In the genomic region with DNA sequence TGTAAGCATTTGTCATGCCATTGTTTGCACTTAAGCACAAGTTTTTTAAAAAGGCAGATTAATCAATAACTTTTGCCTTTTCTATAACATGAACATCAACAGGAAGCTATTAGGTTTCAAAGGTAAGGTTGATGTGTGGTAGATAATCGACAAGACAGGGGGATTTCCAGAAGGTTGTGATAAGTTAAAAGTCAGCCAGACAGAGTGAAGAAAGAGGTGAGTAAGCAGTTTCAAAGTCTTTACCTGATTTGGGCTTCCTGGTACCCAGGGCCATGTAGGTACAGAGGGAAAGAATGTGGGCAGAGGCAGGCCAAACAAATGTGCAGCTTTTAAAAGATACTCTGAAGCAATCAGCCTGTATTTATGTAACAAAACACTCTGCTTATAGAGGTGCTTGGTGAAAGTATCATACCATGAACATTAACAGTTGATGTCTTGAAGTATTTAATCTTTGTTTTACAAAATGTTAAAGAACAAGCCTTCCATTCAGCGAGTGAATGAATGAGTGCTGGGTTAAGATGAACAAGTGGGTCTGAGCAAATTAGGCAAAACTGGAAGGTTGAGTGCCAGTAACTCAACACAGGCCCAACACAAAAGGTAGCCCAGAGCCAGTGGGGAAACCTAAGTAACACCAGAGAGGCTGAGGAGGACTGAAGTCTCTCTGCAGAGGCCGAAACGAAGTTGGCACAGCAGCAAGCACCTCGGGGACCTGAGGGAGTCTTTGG, we compare ENCODE assay signal across 1 cellular context.
A peak's percentile ranks its signal among the peaks of the same experiment; 100 is the strongest.
TF ChIP-seq lines count a peak whose summit lies in the region.

No MANE protein-coding gene starts in this region.

TF ChIP-seq in GM12878, 131 proteins besides CTCF, POLR2A, EP300 and RAD21 (continued from another document):
- TF ChIP-seq, protein P1, sequence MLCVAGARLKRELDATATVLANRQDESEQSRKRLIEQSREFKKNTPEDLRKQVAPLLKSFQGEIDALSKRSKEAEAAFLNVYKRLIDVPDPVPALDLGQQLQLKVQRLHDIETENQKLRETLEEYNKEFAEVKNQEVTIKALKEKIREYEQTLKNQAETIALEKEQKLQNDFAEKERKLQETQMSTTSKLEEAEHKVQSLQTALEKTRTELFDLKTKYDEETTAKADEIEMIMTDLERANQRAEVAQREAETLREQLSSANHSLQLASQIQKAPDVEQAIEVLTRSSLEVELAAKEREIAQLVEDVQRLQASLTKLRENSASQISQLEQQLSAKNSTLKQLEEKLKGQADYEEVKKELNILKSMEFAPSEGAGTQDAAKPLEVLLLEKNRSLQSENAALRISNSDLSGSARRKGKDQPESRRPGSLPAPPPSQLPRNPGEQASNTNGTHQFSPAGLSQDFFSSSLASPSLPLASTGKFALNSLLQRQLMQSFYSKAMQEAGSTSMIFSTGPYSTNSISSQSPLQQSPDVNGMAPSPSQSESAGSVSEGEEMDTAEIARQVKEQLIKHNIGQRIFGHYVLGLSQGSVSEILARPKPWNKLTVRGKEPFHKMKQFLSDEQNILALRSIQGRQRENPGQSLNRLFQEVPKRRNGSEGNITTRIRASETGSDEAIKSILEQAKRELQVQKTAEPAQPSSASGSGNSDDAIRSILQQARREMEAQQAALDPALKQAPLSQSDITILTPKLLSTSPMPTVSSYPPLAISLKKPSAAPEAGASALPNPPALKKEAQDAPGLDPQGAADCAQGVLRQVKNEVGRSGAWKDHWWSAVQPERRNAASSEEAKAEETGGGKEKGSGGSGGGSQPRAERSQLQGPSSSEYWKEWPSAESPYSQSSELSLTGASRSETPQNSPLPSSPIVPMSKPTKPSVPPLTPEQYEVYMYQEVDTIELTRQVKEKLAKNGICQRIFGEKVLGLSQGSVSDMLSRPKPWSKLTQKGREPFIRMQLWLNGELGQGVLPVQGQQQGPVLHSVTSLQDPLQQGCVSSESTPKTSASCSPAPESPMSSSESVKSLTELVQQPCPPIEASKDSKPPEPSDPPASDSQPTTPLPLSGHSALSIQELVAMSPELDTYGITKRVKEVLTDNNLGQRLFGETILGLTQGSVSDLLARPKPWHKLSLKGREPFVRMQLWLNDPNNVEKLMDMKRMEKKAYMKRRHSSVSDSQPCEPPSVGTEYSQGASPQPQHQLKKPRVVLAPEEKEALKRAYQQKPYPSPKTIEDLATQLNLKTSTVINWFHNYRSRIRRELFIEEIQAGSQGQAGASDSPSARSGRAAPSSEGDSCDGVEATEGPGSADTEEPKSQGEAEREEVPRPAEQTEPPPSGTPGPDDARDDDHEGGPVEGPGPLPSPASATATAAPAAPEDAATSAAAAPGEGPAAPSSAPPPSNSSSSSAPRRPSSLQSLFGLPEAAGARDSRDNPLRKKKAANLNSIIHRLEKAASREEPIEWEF (IDR thresholded peaks at IDR 0.05; ENCODE audit: insufficient replicate concordance, low read depth, low read length): peak; percentile 92
- no peak for TF ChIP-seq MEF2B (IDR thresholded peaks at IDR 0.05; ENCODE audit: partially characterized antibody, poor library complexity, severe bottlenecking)
- no peak for TF ChIP-seq RUNX3 (IDR thresholded peaks at IDR 0.05; ENCODE audit: low read length)
- no peak for TF ChIP-seq NFIC (IDR thresholded peaks at IDR 0.05; ENCODE audit: low read depth, low read length)
- TF ChIP-seq, protein P2, sequence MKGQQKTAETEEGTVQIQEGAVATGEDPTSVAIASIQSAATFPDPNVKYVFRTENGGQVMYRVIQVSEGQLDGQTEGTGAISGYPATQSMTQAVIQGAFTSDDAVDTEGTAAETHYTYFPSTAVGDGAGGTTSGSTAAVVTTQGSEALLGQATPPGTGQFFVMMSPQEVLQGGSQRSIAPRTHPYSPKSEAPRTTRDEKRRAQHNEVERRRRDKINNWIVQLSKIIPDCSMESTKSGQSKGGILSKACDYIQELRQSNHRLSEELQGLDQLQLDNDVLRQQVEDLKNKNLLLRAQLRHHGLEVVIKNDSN (IDR thresholded peaks at IDR 0.05; ENCODE audit: borderline replicate concordance, extremely low read length, insufficient read depth, low read depth, low read length): no peak
- TF ChIP-seq, protein P3, sequence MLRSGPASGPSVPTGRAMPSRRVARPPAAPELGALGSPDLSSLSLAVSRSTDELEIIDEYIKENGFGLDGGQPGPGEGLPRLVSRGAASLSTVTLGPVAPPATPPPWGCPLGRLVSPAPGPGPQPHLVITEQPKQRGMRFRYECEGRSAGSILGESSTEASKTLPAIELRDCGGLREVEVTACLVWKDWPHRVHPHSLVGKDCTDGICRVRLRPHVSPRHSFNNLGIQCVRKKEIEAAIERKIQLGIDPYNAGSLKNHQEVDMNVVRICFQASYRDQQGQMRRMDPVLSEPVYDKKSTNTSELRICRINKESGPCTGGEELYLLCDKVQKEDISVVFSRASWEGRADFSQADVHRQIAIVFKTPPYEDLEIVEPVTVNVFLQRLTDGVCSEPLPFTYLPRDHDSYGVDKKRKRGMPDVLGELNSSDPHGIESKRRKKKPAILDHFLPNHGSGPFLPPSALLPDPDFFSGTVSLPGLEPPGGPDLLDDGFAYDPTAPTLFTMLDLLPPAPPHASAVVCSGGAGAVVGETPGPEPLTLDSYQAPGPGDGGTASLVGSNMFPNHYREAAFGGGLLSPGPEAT (IDR thresholded peaks at IDR 0.05; ENCODE audit: low read depth): 0 out of 2 replicates have a peak, but pooled peaks have one; percentile 38
- TF ChIP-seq BMI1 (IDR thresholded peaks at IDR 0.05; ENCODE audit: borderline replicate concordance): no peak
